Comparison of ENCODE assay signal across 8 cellular contexts in genomic region chr6:33455051-33455450, GRCh38. TPM values are rescaled to one million over a fixed set of nuclear protein-coding genes. Genes with fewer than 3 reads are reported as not detected.
DNase-seq lines count a peak whose midpoint lies in the region; ATAC-seq, FAIRE-seq and TF ChIP-seq lines count a peak whose summit lies in the region.

No MANE protein-coding gene starts in this region.

- H3K9me3 ChIP-seq in A549 (no peaks in the 10 kb centered on the region), HUES48 (ENCODE audit: control insufficient read depth, insufficient read depth, low read length) (no peaks in the 10 kb centered on the region), mucosa of rectum (ENCODE audit: control insufficient read depth in 2 of 2, low read length in 2 of 2) (no peaks in the 10 kb centered on the region)

- TF ChIP-seq CTCF in A549 (IDR thresholded peaks at IDR 0.05) (no peak), cardiac fibroblast (IDR thresholded peaks at IDR 0.05; ENCODE audit: low read depth, low read length) (no peak), GM10266 (IDR thresholded peaks at IDR 0.05; ENCODE audit: control insufficient read depth, insufficient read depth, low read depth, missing control alignments) (no peak)

- peak overlapping the region; percentile 71 for H3K9ac ChIP-seq in HUES48 (ENCODE audit: low read depth, low read length)
- H3K9ac ChIP-seq in mucosa of rectum (ENCODE audit: low read depth in 1 of 2, low read length in 2 of 2): peak overlapping the region; percentile 75 to 92

- TF ChIP-seq EP300 in A549 (IDR thresholded peaks at IDR 0.05): no peak

- no peak for TF ChIP-seq POLR2A in A549 (IDR thresholded peaks at IDR 0.05; ENCODE audit: low read length)

- H3K36me3 ChIP-seq in HUES48 (ENCODE audit: control insufficient read depth, insufficient read depth, low read length) (peaks cover 36% of the 10 kb centered on the region), mucosa of rectum (ENCODE audit: control insufficient read depth in 2 of 2, insufficient read depth in 2 of 2, low read length in 2 of 2) (no peaks in the 10 kb centered on the region)

- DNase-seq in A549 (ENCODE audit: low read depth in 1 of 2, low spot score in 1 of 2): no peak
- no peak for DNase-seq in cardiac fibroblast (ENCODE audit: low read depth in 2 of 2)
- DNase-seq in hypothalamus (lab: John Stamatoyannopoulos, UW): no peak
- DNase-seq in CD1c-positive myeloid dendritic cell (ENCODE audit: extremely low spot score): no peak
- no peak for DNase-seq in GM10266 (ENCODE audit: extremely low spot score)

- H3K4me1 ChIP-seq in A549 (peaks cover 10% of the 10 kb centered on the region; the same call in 2 of the 3 replicates), HUES48 (ENCODE audit: control insufficient read depth, insufficient read depth, low read length) (0 out of 2 replicates have a peak, but pooled peaks cover 10% of the 10 kb centered on the region), mucosa of rectum (ENCODE audit: control insufficient read depth in 2 of 2, insufficient read depth in 2 of 2, low read length in 2 of 2) (peaks cover 5 to 11% of the 10 kb centered on the region in 2 donors)

- no peak for TF ChIP-seq RAD21 in A549 (conservative IDR thresholded peaks at IDR 0.05 in 1 of 2, IDR thresholded peaks at IDR 0.05 in 1 of 2)

- H3K27me3 ChIP-seq in HUES48 (ENCODE audit: control insufficient read depth, insufficient read depth, low read length): no peaks in the 10 kb centered on the region
- no peaks in the 10 kb centered on the region for H3K27me3 ChIP-seq in mucosa of rectum (ENCODE audit: control insufficient read depth in 2 of 2, insufficient read depth in 2 of 2, low read length in 2 of 2)

- H3K27ac ChIP-seq in A549 (peak overlapping the region; percentile 93 to 95), HUES48 (ENCODE audit: low read depth, low read length) (no peak overlapping the region), mucosa of rectum (ENCODE audit: low read depth in 2 of 2, low read length in 2 of 2) (no peak overlapping the region)

- peak overlapping the region; percentile 85 for H3K4me2 ChIP-seq in A549

- ATAC-seq in A549 (no peak), HG03469 (IDR thresholded peaks at IDR 0.05; ENCODE audit: unreplicated experiment) (no peak)

- POLR2A ChIA-PET in A549 (lab: Yijun Ruan, JAX): interaction anchor here (1.2 to 2.3 kb wide), 5 partner anchors 13 to 124 kb away, joined by 3 to 11 read pairs (median 4); no protein-coding TSS in a partner anchor

- 49% methylated on average over 16 of the region's 16 CpGs for WGBS in A549 (ENCODE audit: missing lambda C conversion rate)

- no peak for FAIRE-seq in A549 (lab: Jason Lieb, UNC)

- CTCF ChIA-PET in A549 (lab: Yijun Ruan, JAX): interaction anchor here (1.0 to 2.0 kb wide), 3 partner anchors 29 to 130 kb away, joined by 3 to 12 read pairs (median 3); no protein-coding TSS in a partner anchor

- H3K4me3 ChIP-seq in A549: peak overlapping the region; percentile 97
- H3K4me3 ChIP-seq in HUES48 (ENCODE audit: low read depth, low read length): peak overlapping the region; percentile 72
- peak overlapping the region; percentile 91 to 92 for H3K4me3 ChIP-seq in cardiac fibroblast (replicated peaks in 1 of 2; ENCODE audit: low read depth in 2 of 2, low read length in 2 of 2)
- peak overlapping the region; percentile 92 to 93 for H3K4me3 ChIP-seq in mucosa of rectum (ENCODE audit: low read length in 2 of 2)

TF ChIP-seq in A549, 52 proteins besides CTCF, POLR2A, EP300 and RAD21:
- TF ChIP-seq RNF2 (IDR thresholded peaks at IDR 0.05; ENCODE audit: borderline replicate concordance, low read depth): no peak
- TF ChIP-seq TFCP2L1 (CRISPR knock-in tag; IDR thresholded peaks at IDR 0.05): no peak
- no peak for TF ChIP-seq HOXA7 (CRISPR knock-in tag; IDR thresholded peaks at IDR 0.05)
- no peak for TF ChIP-seq ESRRA (IDR thresholded peaks at IDR 0.05; ENCODE audit: borderline replicate concordance, low read length)
- TF ChIP-seq, protein P1, sequence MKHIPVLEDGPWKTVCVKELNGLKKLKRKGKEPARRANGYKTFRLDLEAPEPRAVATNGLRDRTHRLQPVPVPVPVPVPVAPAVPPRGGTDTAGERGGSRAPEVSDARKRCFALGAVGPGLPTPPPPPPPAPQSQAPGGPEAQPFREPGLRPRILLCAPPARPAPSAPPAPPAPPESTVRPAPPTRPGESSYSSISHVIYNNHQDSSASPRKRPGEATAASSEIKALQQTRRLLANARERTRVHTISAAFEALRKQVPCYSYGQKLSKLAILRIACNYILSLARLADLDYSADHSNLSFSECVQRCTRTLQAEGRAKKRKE (CRISPR knock-in tag; IDR thresholded peaks at IDR 0.05; ENCODE audit: low read depth): no peak

RNA-seq across cellular contexts. Expression of gene ZBTB9, which starts 0.7 kb away (rescaled TPM):
- polyA plus RNA-seq in A549 (2011; rRNA removed): 6.9 and 9.5 TPM in 2 replicates
- polyA plus RNA-seq in A549 (2012; cell fraction: cytosol; rRNA removed): 3.2 and 4.1 TPM in 2 replicates
- polyA plus RNA-seq in A549 (2012; cell fraction: nucleus; rRNA removed): 7.9 and 9.2 TPM in 2 replicates
- polyA plus RNA-seq in A549 (2017; fragmentation: RNase III; extraction: RNeasy Plus Mini Kit Qiagen cat#74134 plus additional on column Dnase treatment): 9.1 to 9.9 TPM (median 9.5 TPM) in 3 replicates
- polyA minus RNA-seq in A549 (2011; rRNA and poly(A)+ RNA removed): 13.9 and 18.0 TPM in 2 replicates

RNA-seq across cellular contexts. Expression of gene SYNGAP1, which starts 35.2 kb away (rescaled TPM):
- polyA plus RNA-seq in A549 (2011; rRNA removed): 2.2 and 3.6 TPM in 2 replicates
- polyA plus RNA-seq in A549 (2012; cell fraction: cytosol; rRNA removed): 3.3 and 4.1 TPM in 2 replicates
- 15.8 and 16.4 TPM in 2 replicates for polyA plus RNA-seq in A549 (2012; cell fraction: nucleus; rRNA removed)
- polyA plus RNA-seq in A549 (2017; fragmentation: RNase III; extraction: RNeasy Plus Mini Kit Qiagen cat#74134 plus additional on column Dnase treatment): 6.9 to 10.8 TPM (median 9.2 TPM) in 3 replicates
- polyA minus RNA-seq in A549 (2011; rRNA and poly(A)+ RNA removed): 1.5 and 2.3 TPM in 2 replicates

RNA-seq across cellular contexts. Expression of gene CUTA, which starts 37.1 kb away (rescaled TPM):
- polyA plus RNA-seq in A549 (2011; rRNA removed) (98.9 and 106 TPM in 2 replicates), A549 (2017; fragmentation: RNase III; extraction: RNeasy Plus Mini Kit Qiagen cat#74134 plus additional on column Dnase treatment) (171 to 175 TPM (median 172 TPM) in 3 replicates)
- 203 and 209 TPM in 2 replicates for polyA plus RNA-seq in A549 (2012; cell fraction: cytosol; rRNA removed)
- 194 and 236 TPM in 2 replicates for polyA plus RNA-seq in A549 (2012; cell fraction: nucleus; rRNA removed)
- 52.4 and 69.0 TPM in 2 replicates for polyA minus RNA-seq in A549 (2011; rRNA and poly(A)+ RNA removed)

RNA-seq across cellular contexts. Expression of gene PHF1, which starts 44.2 kb away (rescaled TPM):
- polyA plus RNA-seq in A549 (2011; rRNA removed) (14.0 and 21.2 TPM in 2 replicates), A549 (2017; fragmentation: RNase III; extraction: RNeasy Plus Mini Kit Qiagen cat#74134 plus additional on column Dnase treatment) (16.6 to 21.6 TPM (median 21.4 TPM) in 3 replicates)
- polyA plus RNA-seq in A549 (2012; cell fraction: cytosol; rRNA removed): 16.8 and 18.5 TPM in 2 replicates
- 69.5 and 80.6 TPM in 2 replicates for polyA plus RNA-seq in A549 (2012; cell fraction: nucleus; rRNA removed)
- polyA minus RNA-seq in A549 (2011; rRNA and poly(A)+ RNA removed): 10.6 and 13.2 TPM in 2 replicates

Comparison
In these comparisons a context has a peak if more than half of its experiments do, and no peak if none do; other contexts are left out.
1. H3K27ac ChIP-seq: peak in A549 (2 of 2); none in HUES48 (single experiment) and mucosa of rectum (0 of 2).
2. Peak in every context shown above with its lines, with median percentiles within 50 percentile points of each other: H3K4me3 ChIP-seq.